In the genomic region with DNA sequence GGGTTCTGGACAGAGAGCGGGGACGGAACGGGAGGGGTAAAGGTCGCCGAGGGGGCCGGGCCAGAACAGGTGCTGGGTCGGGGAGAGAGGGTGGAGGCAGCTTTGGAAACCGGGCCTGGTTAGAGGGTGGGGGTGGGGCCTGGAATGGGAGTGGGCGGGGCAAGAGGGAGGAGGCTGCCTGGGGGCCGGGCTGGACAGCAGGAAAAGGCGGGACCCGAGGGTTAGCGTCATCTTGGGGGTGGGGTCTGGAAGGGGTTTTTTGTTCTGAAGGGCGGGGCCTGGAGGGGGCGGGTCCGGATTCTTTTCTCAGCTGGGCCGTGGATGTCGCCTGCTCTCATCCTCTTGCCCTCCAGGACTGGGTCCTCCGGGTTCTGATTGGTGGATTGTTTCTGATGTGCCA, we compare ENCODE assay signal across 1 cellular context.
TF ChIP-seq lines count a peak whose summit lies in the region.

No MANE protein-coding gene starts in this region.

TF ChIP-seq in GM23338, 12 proteins besides CTCF, POLR2A, EP300 and RAD21 (continued from another document):
- TF ChIP-seq, protein P1, sequence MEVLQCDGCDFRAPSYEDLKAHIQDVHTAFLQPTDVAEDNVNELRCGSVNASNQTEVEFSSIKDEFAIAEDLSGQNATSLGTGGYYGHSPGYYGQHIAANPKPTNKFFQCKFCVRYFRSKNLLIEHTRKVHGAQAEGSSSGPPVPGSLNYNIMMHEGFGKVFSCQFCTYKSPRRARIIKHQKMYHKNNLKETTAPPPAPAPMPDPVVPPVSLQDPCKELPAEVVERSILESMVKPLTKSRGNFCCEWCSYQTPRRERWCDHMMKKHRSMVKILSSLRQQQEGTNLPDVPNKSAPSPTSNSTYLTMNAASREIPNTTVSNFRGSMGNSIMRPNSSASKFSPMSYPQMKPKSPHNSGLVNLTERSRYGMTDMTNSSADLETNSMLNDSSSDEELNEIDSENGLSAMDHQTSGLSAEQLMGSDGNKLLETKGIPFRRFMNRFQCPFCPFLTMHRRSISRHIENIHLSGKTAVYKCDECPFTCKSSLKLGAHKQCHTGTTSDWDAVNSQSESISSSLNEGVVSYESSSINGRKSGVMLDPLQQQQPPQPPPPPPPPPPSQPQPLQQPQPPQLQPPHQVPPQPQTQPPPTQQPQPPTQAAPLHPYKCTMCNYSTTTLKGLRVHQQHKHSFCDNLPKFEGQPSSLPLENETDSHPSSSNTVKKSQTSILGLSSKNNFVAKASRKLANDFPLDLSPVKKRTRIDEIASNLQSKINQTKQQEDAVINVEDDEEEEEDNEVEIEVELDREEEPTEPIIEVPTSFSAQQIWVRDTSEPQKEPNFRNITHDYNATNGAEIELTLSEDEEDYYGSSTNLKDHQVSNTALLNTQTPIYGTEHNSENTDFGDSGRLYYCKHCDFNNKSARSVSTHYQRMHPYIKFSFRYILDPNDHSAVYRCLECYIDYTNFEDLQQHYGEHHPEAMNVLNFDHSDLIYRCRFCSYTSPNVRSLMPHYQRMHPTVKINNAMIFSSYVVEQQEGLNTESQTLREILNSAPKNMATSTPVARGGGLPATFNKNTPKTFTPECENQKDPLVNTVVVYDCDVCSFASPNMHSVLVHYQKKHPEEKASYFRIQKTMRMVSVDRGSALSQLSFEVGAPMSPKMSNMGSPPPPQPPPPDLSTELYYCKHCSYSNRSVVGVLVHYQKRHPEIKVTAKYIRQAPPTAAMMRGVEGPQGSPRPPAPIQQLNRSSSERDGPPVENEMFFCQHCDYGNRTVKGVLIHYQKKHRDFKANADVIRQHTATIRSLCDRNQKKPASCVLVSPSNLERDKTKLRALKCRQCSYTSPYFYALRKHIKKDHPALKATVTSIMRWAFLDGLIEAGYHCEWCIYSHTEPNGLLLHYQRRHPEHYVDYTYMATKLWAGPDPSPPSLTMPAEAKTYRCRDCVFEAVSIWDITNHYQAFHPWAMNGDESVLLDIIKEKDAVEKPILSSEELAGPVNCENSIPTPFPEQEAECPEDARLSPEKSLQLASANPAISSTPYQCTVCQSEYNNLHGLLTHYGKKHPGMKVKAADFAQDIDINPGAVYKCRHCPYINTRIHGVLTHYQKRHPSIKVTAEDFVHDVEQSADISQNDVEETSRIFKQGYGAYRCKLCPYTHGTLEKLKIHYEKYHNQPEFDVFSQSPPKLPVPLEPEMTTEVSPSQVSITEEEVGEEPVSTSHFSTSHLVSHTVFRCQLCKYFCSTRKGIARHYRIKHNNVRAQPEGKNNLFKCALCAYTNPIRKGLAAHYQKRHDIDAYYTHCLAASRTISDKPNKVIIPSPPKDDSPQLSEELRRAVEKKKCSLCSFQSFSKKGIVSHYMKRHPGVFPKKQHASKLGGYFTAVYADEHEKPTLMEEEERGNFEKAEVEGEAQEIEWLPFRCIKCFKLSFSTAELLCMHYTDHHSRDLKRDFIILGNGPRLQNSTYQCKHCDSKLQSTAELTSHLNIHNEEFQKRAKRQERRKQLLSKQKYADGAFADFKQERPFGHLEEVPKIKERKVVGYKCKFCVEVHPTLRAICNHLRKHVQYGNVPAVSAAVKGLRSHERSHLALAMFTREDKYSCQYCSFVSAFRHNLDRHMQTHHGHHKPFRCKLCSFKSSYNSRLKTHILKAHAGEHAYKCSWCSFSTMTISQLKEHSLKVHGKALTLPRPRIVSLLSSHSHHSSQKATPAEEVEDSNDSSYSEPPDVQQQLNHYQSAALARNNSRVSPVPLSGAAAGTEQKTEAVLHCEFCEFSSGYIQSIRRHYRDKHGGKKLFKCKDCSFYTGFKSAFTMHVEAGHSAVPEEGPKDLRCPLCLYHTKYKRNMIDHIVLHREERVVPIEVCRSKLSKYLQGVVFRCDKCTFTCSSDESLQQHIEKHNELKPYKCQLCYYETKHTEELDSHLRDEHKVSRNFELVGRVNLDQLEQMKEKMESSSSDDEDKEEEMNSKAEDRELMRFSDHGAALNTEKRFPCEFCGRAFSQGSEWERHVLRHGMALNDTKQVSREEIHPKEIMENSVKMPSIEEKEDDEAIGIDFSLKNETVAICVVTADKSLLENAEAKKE (CRISPR knock-in tag; IDR thresholded peaks at IDR 0.05) = no peak
